In genomic region chr4:2741626-2742025, GRCh38 we compare ENCODE assay signal across 17 cellular contexts. TPM values are rescaled to one million over a fixed set of nuclear protein-coding genes. Genes with fewer than 3 reads are reported as not detected.
DNase-seq lines count a peak whose midpoint lies in the region; ATAC-seq, FAIRE-seq and TF ChIP-seq lines count a peak whose summit lies in the region.
"Had no signal": no experiment of that assay in that cellular context is flagged by ENCODE, and none has a peak within 500 bp of the region (broad histone marks: within the 10 kb centered on the region; RNA-seq: fewer than 3 reads in every experiment).

No MANE protein-coding gene starts in this region.

- H3K9me3 Mint-ChIP-seq in Caco-2 (ENCODE audit: unreplicated experiment) (no peaks in the 10 kb centered on the region), memory B cell (no peaks in the 10 kb centered on the region)
- peaks cover 3% of the 10 kb centered on the region for H3K9me3 Mint-ChIP-seq in activated T-helper 17 cell treated with anti-CD3 and anti-CD28 coated beads, Interleukin-2, amount 50 U/mL, for 72 hours

- H3K4me3 Mint-ChIP-seq in Caco-2 (ENCODE audit: unreplicated experiment) (no peak overlapping the region), memory B cell (no peak overlapping the region)
- H3K4me3 Mint-ChIP-seq in activated T-helper 17 cell treated with anti-CD3 and anti-CD28 coated beads, Interleukin-2, amount 50 U/mL, for 72 hours, result no peak overlapping the region
- H3K4me3 Mint-ChIP-seq: brain had no signal

- H3K27me3 ChIP-seq in AG04450 (ENCODE audit: control insufficient read depth, insufficient read depth, low read length) (no peaks in the 10 kb centered on the region), Caco-2 (replicated peaks; ENCODE audit: control insufficient read depth, insufficient read depth, low read length) (no peaks in the 10 kb centered on the region)
- H3K27me3 ChIP-seq: foreskin keratinocyte, Peyer's patch, tibial nerve had no signal

- no peak for FAIRE-seq in RCC 7860 (lab: Jason Lieb, UNC)
- FAIRE-seq: G401.6 had no signal

- H3K4me3 ChIP-seq in AG04450 (ENCODE audit: low read depth, low read length), result no peak overlapping the region
- no peak overlapping the region for H3K4me3 ChIP-seq in Caco-2 (ENCODE audit: low read depth, low read length)
- H3K4me3 ChIP-seq: Peyer's patch, tibial nerve had no signal

- H3K27ac Mint-ChIP-seq in Caco-2 (ENCODE audit: unreplicated experiment) (no peak overlapping the region), memory B cell (peak overlapping the region; percentile 54)
- H3K27ac Mint-ChIP-seq in activated T-helper 17 cell treated with anti-CD3 and anti-CD28 coated beads, Interleukin-2, amount 50 U/mL, for 72 hours, result peak overlapping the region; percentile 31

- TSS peak; percentile 34 for BruUV-seq in Caco-2 (replicated peaks; lab: Mats Ljungman, UMichigan)

- DNase-seq in AG04450 (ENCODE audit: low read depth, low spot score) (no peak), Caco-2 (no peak), memory B cell (ENCODE audit: low spot score in 2 of 2) (no peak), NCI-H146 (lab: John Stamatoyannopoulos, UW) (no peak), RCC 7860 (ENCODE audit: low spot score) (no peak), NCI-H1092 (lab: John Stamatoyannopoulos, UW) (no peak)
- DNase-seq: foreskin keratinocyte, midbrain, NCI-H1436, NCI-H510A, Peyer's patch had no signal

- H3K4me1 Mint-ChIP-seq in Caco-2 (ENCODE audit: low read depth, unreplicated experiment) (no peaks in the 10 kb centered on the region), memory B cell (peaks cover 15% of the 10 kb centered on the region)
- H3K4me1 Mint-ChIP-seq in activated T-helper 17 cell treated with anti-CD3 and anti-CD28 coated beads, Interleukin-2, amount 50 U/mL, for 72 hours, result peaks cover 15% of the 10 kb centered on the region
- H3K4me1 Mint-ChIP-seq: brain had no signal

- H3K27ac ChIP-seq in AG04450 (ENCODE audit: low read depth, low read length), result peak overlapping the region; percentile 31
- H3K27ac ChIP-seq: foreskin keratinocyte, parathyroid adenoma, Peyer's patch, tibial nerve had no signal

- intact Hi-C loops in Caco-2 (cut with micrococcal nuclease; ENCODE audit: unreplicated experiment), result no loop called here

- no peaks in the 10 kb centered on the region for H3K36me3 ChIP-seq in Caco-2 (ENCODE audit: control insufficient read depth, insufficient read depth, low read length)

- POLR2A ChIA-PET in AG04450 (lab: Yijun Ruan, JAX), result no interaction called here
- POLR2A ChIA-PET in Caco-2 (lab: Charles Lee), result no interaction called here

- no peak for ATAC-seq in activated T-helper 17 cell treated with anti-CD3 and anti-CD28 coated beads, Interleukin-2, amount 50 U/mL, for 72 hours (replicated peaks)
- ATAC-seq in memory B cell (ENCODE audit: low read depth), result no peak
- ATAC-seq in GM21576 (IDR thresholded peaks at IDR 0.05; ENCODE audit: unreplicated experiment), result no peak
- ATAC-seq: foreskin keratinocyte had no signal

- no peak for TF ChIP-seq CTCF in AG04450 (IDR thresholded peaks at IDR 0.05; ENCODE audit: low read depth, low read length)
- no peak for TF ChIP-seq CTCF in Caco-2 (IDR thresholded peaks at IDR 0.05; ENCODE audit: insufficient read depth in 1 of 2, low read depth in 1 of 2, low read length in 1 of 2, severe bottlenecking in 1 of 2, unreplicated experiment in 1 of 2)

- no peaks in the 10 kb centered on the region for H3K27me3 Mint-ChIP-seq in Caco-2 (ENCODE audit: insufficient read depth, unreplicated experiment)
- H3K27me3 Mint-ChIP-seq in activated T-helper 17 cell treated with anti-CD3 and anti-CD28 coated beads, Interleukin-2, amount 50 U/mL, for 72 hours, result no peaks in the 10 kb centered on the region
- no peaks in the 10 kb centered on the region for H3K27me3 Mint-ChIP-seq in memory B cell

- CTCF ChIA-PET in AG04450 (lab: Charles Lee), result no interaction called here
- CTCF ChIA-PET in Caco-2 (lab: Charles Lee), result no interaction called here

- H3K9me3 ChIP-seq in AG04450 (ENCODE audit: control insufficient read depth, insufficient read depth, low read length), result peaks cover 3% of the 10 kb centered on the region; the same call in 1 of the 2 replicates
- no peaks in the 10 kb centered on the region for H3K9me3 ChIP-seq in Caco-2
- H3K9me3 ChIP-seq: Peyer's patch had no signal

- H3K36me3 Mint-ChIP-seq in Caco-2 (ENCODE audit: insufficient read depth, unreplicated experiment) (peaks cover 64% of the 10 kb centered on the region), memory B cell (peaks cover 6% of the 10 kb centered on the region)
- H3K36me3 Mint-ChIP-seq in activated T-helper 17 cell treated with anti-CD3 and anti-CD28 coated beads, Interleukin-2, amount 50 U/mL, for 72 hours (ENCODE audit: low read depth), result peaks cover 80% of the 10 kb centered on the region

- H3K4me1 ChIP-seq in Caco-2, result peaks cover 19% of the 10 kb centered on the region
- H3K4me1 ChIP-seq: parathyroid adenoma had no signal

RNA-seq across cellular contexts. Expression of gene TNIP2, which starts 14.5 kb away (rescaled TPM):
- polyA plus RNA-seq in AG04450 (2011; rRNA removed), result 28.8 and 34.3 TPM in 2 replicates
- 11.8 and 18.6 TPM in 2 replicates for polyA minus RNA-seq in AG04450 (2011; rRNA and poly(A)+ RNA removed)
- total RNA-seq in Caco-2 (2022), result 35.8 and 36.3 TPM in 2 replicates
- 100 to 1,000 TPM in 1 of 2 donors, 10 to 100 TPM in 1; 80.1 to 110 TPM for total RNA-seq in activated T-helper 17 cell treated with anti-CD3 and anti-CD28 coated beads, Interleukin-2, amount 50 U/mL, for 72 hours

RNA-seq across cellular contexts. Expression of gene SH3BP2, which starts 51.3 kb away (rescaled TPM):
- polyA plus RNA-seq in AG04450 (2011; rRNA removed), result 14.8 and 17.2 TPM in 2 replicates
- 30.6 and 36.8 TPM in 2 replicates for polyA minus RNA-seq in AG04450 (2011; rRNA and poly(A)+ RNA removed)
- total RNA-seq in Caco-2 (2022), result 44.4 and 48.5 TPM in 2 replicates
- total RNA-seq in activated T-helper 17 cell treated with anti-CD3 and anti-CD28 coated beads, Interleukin-2, amount 50 U/mL, for 72 hours, result 100 to 1,000 TPM in 1 of 2 donors, 10 to 100 TPM in 1; 83.5 to 122 TPM
